8 cellular contexts compared by ENCODE assay signal in genomic region chr9:6827370-6827949, GRCh38.
DNase-seq lines count a peak whose midpoint lies in the region; ATAC-seq and TF ChIP-seq lines count a peak whose summit lies in the region.

No MANE protein-coding gene starts in this region.

- in situ Hi-C loops in SK-MEL-5 (cut with HindIII; ENCODE audit: low pct_unique_long_range_greater_than_20kb, low sequenced_read_pairs): no loop called here

- ATAC-seq in naive B cell (ENCODE audit: low read depth in 2 of 2) (peak; percentile 43 to 58), HG03196 (IDR thresholded peaks at IDR 0.05; ENCODE audit: unreplicated experiment) (no peak)

- H3K4me1 Mint-ChIP-seq in naive B cell: peaks cover 23 to 29% (median 25%) of the 10 kb centered on the region in 3 donors

- peak; percentile 59 for TF ChIP-seq CTCF in AG10803 (conservative IDR thresholded peaks at IDR 0.05; ENCODE audit: low read length)

- peaks cover 0 to 5% (median 3%) of the 10 kb centered on the region in 7 donors for H3K9me3 Mint-ChIP-seq in naive B cell

- H3K27me3 Mint-ChIP-seq in naive B cell: no peaks in the 10 kb centered on the region

- peaks cover 28 to 39% of the 10 kb centered on the region in 2 donors for H3K36me3 Mint-ChIP-seq in naive B cell

- peak overlapping the region; percentile 65 to 88 (median 81) for H3K27ac Mint-ChIP-seq in naive B cell

- DNase-seq in AG10803 (ENCODE audit: low read depth) (peak; percentile 20), GM03348 (ENCODE audit: low spot score) (peak; percentile 57), LHCN-M2 (ENCODE audit: low read depth) (peak; percentile 58), SK-MEL-5 (ENCODE audit: low read depth, low spot score) (peak; percentile 67), dermis blood vessel endothelial cell (peak; percentile 71), naive B cell (peak; percentile 29), activated gamma-delta T cell (lab: John Stamatoyannopoulos, UW) (no peak)

- no peak overlapping the region for H3K4me3 Mint-ChIP-seq in naive B cell

- H3K4me3 ChIP-seq in AG10803 (ENCODE audit: low read length): no peak overlapping the region
